17 cellular contexts compared by ENCODE assay signal in genomic region chr21:42175110-42175710, GRCh38. TPM values are rescaled to one million over a fixed set of nuclear protein-coding genes. Genes with fewer than 3 reads are reported as not detected.
A peak's percentile ranks its signal among the peaks of the same experiment; 100 is the strongest.
DNase-seq lines count a peak whose midpoint lies in the region; ATAC-seq, FAIRE-seq and TF ChIP-seq lines count a peak whose summit lies in the region.
"Had no signal": no experiment of that assay in that cellular context is flagged by ENCODE, and none has a peak within 500 bp of the region (broad histone marks: within the 10 kb centered on the region; RNA-seq: fewer than 3 reads in every experiment).

No MANE protein-coding gene starts in this region.

- H3K27me3 ChIP-seq in bronchial epithelial cell (ENCODE audit: control insufficient read depth, insufficient read depth, low read length) (no peaks in the 10 kb centered on the region), gastroesophageal sphincter (no peaks in the 10 kb centered on the region)

- H3K27ac ChIP-seq in gastroesophageal sphincter: no peak overlapping the region
- H3K27ac ChIP-seq: GM23248 had no signal

- ATAC-seq in gastroesophageal sphincter (peak; percentile 54), sciatic nerve (peak; percentile 71), GM21515 (IDR thresholded peaks at IDR 0.05; ENCODE audit: unreplicated experiment) (no peak)

- DNase-seq in activated naive CD4-positive, alpha-beta T cell treated with anti-CD3 and anti-CD28 coated beads for 36 hours: no peak
- no peak for DNase-seq in bronchial epithelial cell (ENCODE audit: low read depth)
- no peak for DNase-seq in sciatic nerve (ENCODE audit: low spot score)
- DNase-seq in activated CD4-positive, alpha-beta memory T cell treated with anti-CD3 and anti-CD28 coated beads for 36 hours: no peak
- DNase-seq: C1 segment of cervical spinal cord; CD4-positive, CD25-positive, alpha-beta regulatory T cell; CD8-positive, alpha-beta memory T cell; COR-L47; GM23248 had no signal

- H3K4me1 Mint-ChIP-seq in activated naive CD4-positive, alpha-beta T cell treated with anti-CD3 and anti-CD28 coated beads, Interleukin-2, amount 50 U/mL, for 24 hours: peaks cover 8% of the 10 kb centered on the region
- no peaks in the 10 kb centered on the region for H3K4me1 Mint-ChIP-seq in activated naive CD4-positive, alpha-beta T cell treated with anti-CD3 and anti-CD28 coated beads for 36 hours (ENCODE audit: low read depth)
- no peaks in the 10 kb centered on the region for H3K4me1 Mint-ChIP-seq in activated CD4-positive, alpha-beta memory T cell treated with anti-CD3 and anti-CD28 coated beads for 36 hours (ENCODE audit: low read depth)
- H3K4me1 Mint-ChIP-seq: B cell had no signal

- H3K4me3 ChIP-seq in bronchial epithelial cell (ENCODE audit: low read depth, low read length) (no peak overlapping the region), gastroesophageal sphincter (no peak overlapping the region)
- H3K4me3 ChIP-seq: GM23248, HAP-1 had no signal

- intact Hi-C loops in activated naive CD4-positive, alpha-beta T cell treated with anti-CD3 and anti-CD28 coated beads for 36 hours (cut with micrococcal nuclease): no loop called here
- intact Hi-C loops in sciatic nerve (cut with DNase I): no loop called here
- intact Hi-C loops in activated CD4-positive, alpha-beta memory T cell treated with anti-CD3 and anti-CD28 coated beads for 36 hours (cut with micrococcal nuclease): no loop called here

- CTCF ChIA-PET in activated naive CD4-positive, alpha-beta T cell treated with anti-CD3 and anti-CD28 coated beads for 36 hours (lab: Charles Lee): interaction anchor here (1.0 to 1.8 kb wide), 2 partner anchors 18 to 84 kb away, joined by 3 to 6 read pairs; no protein-coding TSS in a partner anchor
- CTCF ChIA-PET in activated CD4-positive, alpha-beta memory T cell treated with anti-CD3 and anti-CD28 coated beads for 36 hours (lab: Charles Lee): interaction anchor here (2.1 kb wide), 1 partner anchor 11 kb away, joined by 5 read pairs; no protein-coding TSS in a partner anchor

- TF ChIP-seq CTCF in bronchial epithelial cell (IDR thresholded peaks at IDR 0.05; ENCODE audit: insufficient read depth, low read length, severe bottlenecking) (no peak), gastroesophageal sphincter (IDR thresholded peaks at IDR 0.05) (no peak)

- peaks cover 0 to 41% (median 0%) of the 10 kb centered on the region in 3 donors for H3K4me1 ChIP-seq in gastroesophageal sphincter
- H3K4me1 ChIP-seq: HAP-1 had no signal

- TF ChIP-seq POLR2A in gastroesophageal sphincter (IDR thresholded peaks at IDR 0.05): no peak

- H3K4me3 Mint-ChIP-seq in activated naive CD4-positive, alpha-beta T cell treated with anti-CD3 and anti-CD28 coated beads, Interleukin-2, amount 50 U/mL, for 24 hours: no peak overlapping the region
- H3K4me3 Mint-ChIP-seq in activated naive CD4-positive, alpha-beta T cell treated with anti-CD3 and anti-CD28 coated beads for 36 hours: no peak overlapping the region
- no peak overlapping the region for H3K4me3 Mint-ChIP-seq in activated CD4-positive, alpha-beta memory T cell treated with anti-CD3 and anti-CD28 coated beads for 36 hours
- H3K4me3 Mint-ChIP-seq: B cell; CD4-positive, CD25-positive, alpha-beta regulatory T cell; CD8-positive, alpha-beta memory T cell had no signal

- 57 to 61% methylated on average over 5 to 6 of the region's 6 CpGs for WGBS in gastroesophageal sphincter (ENCODE audit: low coverage in 1 of 2), 2 donors

- H3K9me3 ChIP-seq in gastroesophageal sphincter: no peaks in the 10 kb centered on the region
- H3K9me3 ChIP-seq: HAP-1 had no signal

- peak; percentile 23 for FAIRE-seq in bronchial epithelial cell (lab: Jason Lieb, UNC)
- FAIRE-seq: G401.6, GM12891, GM19239 had no signal

- H3K9me3 Mint-ChIP-seq in activated naive CD4-positive, alpha-beta T cell treated with anti-CD3 and anti-CD28 coated beads, Interleukin-2, amount 50 U/mL, for 24 hours: no peaks in the 10 kb centered on the region
- no peaks in the 10 kb centered on the region for H3K9me3 Mint-ChIP-seq in activated naive CD4-positive, alpha-beta T cell treated with anti-CD3 and anti-CD28 coated beads for 36 hours
- no peaks in the 10 kb centered on the region for H3K9me3 Mint-ChIP-seq in activated CD4-positive, alpha-beta memory T cell treated with anti-CD3 and anti-CD28 coated beads for 36 hours
- H3K9me3 Mint-ChIP-seq: CD4-positive, CD25-positive, alpha-beta regulatory T cell; CD8-positive, alpha-beta memory T cell had no signal

- no peak for TF ChIP-seq EP300 in gastroesophageal sphincter (IDR thresholded peaks at IDR 0.05)

- POLR2A ChIA-PET in activated CD4-positive, alpha-beta memory T cell treated with anti-CD3 and anti-CD28 coated beads for 36 hours (lab: Charles Lee): no interaction called here

- no peaks in the 10 kb centered on the region for H3K36me3 Mint-ChIP-seq in activated naive CD4-positive, alpha-beta T cell treated with anti-CD3 and anti-CD28 coated beads, Interleukin-2, amount 50 U/mL, for 24 hours
- H3K36me3 Mint-ChIP-seq in activated naive CD4-positive, alpha-beta T cell treated with anti-CD3 and anti-CD28 coated beads for 36 hours (ENCODE audit: low read depth): no peaks in the 10 kb centered on the region
- H3K36me3 Mint-ChIP-seq in activated CD4-positive, alpha-beta memory T cell treated with anti-CD3 and anti-CD28 coated beads for 36 hours: no peaks in the 10 kb centered on the region
- H3K36me3 Mint-ChIP-seq: CD4-positive, CD25-positive, alpha-beta regulatory T cell; CD8-positive, alpha-beta memory T cell had no signal

- H3K36me3 ChIP-seq in bronchial epithelial cell (ENCODE audit: control insufficient read depth, insufficient read depth, low read length): no peaks in the 10 kb centered on the region
- H3K36me3 ChIP-seq in gastroesophageal sphincter: no peaks in the 10 kb centered on the region
- H3K36me3 ChIP-seq: HAP-1 had no signal

- no peaks in the 10 kb centered on the region for H3K27me3 Mint-ChIP-seq in activated naive CD4-positive, alpha-beta T cell treated with anti-CD3 and anti-CD28 coated beads, Interleukin-2, amount 50 U/mL, for 24 hours
- H3K27me3 Mint-ChIP-seq in activated naive CD4-positive, alpha-beta T cell treated with anti-CD3 and anti-CD28 coated beads for 36 hours (ENCODE audit: low read depth): no peaks in the 10 kb centered on the region
- H3K27me3 Mint-ChIP-seq in activated CD4-positive, alpha-beta memory T cell treated with anti-CD3 and anti-CD28 coated beads for 36 hours: no peaks in the 10 kb centered on the region
- H3K27me3 Mint-ChIP-seq: B cell had no signal

- H3K27ac Mint-ChIP-seq in activated naive CD4-positive, alpha-beta T cell treated with anti-CD3 and anti-CD28 coated beads, Interleukin-2, amount 50 U/mL, for 24 hours: peak overlapping the region; percentile 35
- H3K27ac Mint-ChIP-seq in activated naive CD4-positive, alpha-beta T cell treated with anti-CD3 and anti-CD28 coated beads for 36 hours: no peak overlapping the region
- no peak overlapping the region for H3K27ac Mint-ChIP-seq in activated CD4-positive, alpha-beta memory T cell treated with anti-CD3 and anti-CD28 coated beads for 36 hours
- H3K27ac Mint-ChIP-seq: B cell; CD4-positive, CD25-positive, alpha-beta regulatory T cell had no signal

RNA-seq across cellular contexts. Expression of gene ABCG1, which starts 43.7 kb away (rescaled TPM):
- 10 to 100 TPM; 27.8 to 28.7 TPM for total RNA-seq in activated naive CD4-positive, alpha-beta T cell treated with anti-CD3 and anti-CD28 coated beads for 36 hours
- total RNA-seq in bronchial epithelial cell: 132 and 138 TPM in 2 replicates
- total RNA-seq in gastroesophageal sphincter: 10 to 100 TPM; 15.9 to 21.8 (median 18.0) TPM
- 44.2 TPM for total RNA-seq in sciatic nerve
- 10 to 100 TPM; 22.2 to 24.6 TPM for total RNA-seq in activated CD4-positive, alpha-beta memory T cell treated with anti-CD3 and anti-CD28 coated beads for 36 hours
- total RNA-seq: GM23248 had no signal
